ENCODE assay signal across 20 cellular contexts in the genomic region with DNA sequence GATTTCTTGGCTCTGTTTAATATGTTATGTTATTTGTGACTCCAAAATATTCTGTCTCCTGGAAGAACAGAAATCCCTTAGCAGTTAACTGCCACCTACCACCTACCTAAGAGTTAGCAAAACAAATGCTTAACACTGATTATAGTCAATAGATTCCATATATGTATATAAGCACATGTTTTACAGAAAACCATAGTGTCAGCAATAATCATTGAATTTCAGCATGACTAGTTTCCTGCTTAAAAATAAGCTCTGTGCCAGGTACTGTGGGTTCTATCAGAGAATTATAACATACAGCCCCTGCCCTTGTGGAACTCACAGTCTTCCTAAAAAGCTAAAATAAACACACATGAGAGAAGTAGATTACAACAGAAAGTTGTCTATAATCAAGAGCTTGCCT.
DNase-seq lines count a peak whose midpoint lies in the region; ATAC-seq, FAIRE-seq and TF ChIP-seq lines count a peak whose summit lies in the region.
"Had no signal": no experiment of that assay in that cellular context is flagged by ENCODE, and none has a peak within 500 bp of the region (broad histone marks: within the 10 kb centered on the region; RNA-seq: fewer than 3 reads in every experiment).

No MANE protein-coding gene starts in this region.

- H3K27me3 ChIP-seq in IMR-90 (ENCODE audit: control insufficient read depth, insufficient read depth, low read length), result no peaks in the 10 kb centered on the region
- H3K27me3 ChIP-seq in K562 (ENCODE audit: control insufficient read depth in 2 of 2, insufficient read depth in 2 of 2, low read length in 2 of 2), result no peaks in the 10 kb centered on the region
- H3K27me3 ChIP-seq: BLaER1 treated with 17β-estradiol and CSF1 and Interleukin-3, amounts not matched to agents 10 nM and 100 nM had no signal

- intact Hi-C loops in IMR-90 (cut with micrococcal nuclease) (no loop called here), K562 (cut with micrococcal nuclease) (no loop called here)

- no peak overlapping the region for H3K4me3 ChIP-seq in A549
- H3K4me3 ChIP-seq in IMR-90 (ENCODE audit: insufficient read depth, low read depth, low read length), result no peak overlapping the region
- H3K4me3 ChIP-seq in K562, result no peak overlapping the region
- H3K4me3 ChIP-seq: BLaER1 treated with 17β-estradiol and CSF1 and Interleukin-3, amounts not matched to agents 10 nM and 100 nM had no signal

- FAIRE-seq in A549 (lab: Jason Lieb, UNC) (no peak), K562 (lab: Jason Lieb, UNC) (no peak)
- FAIRE-seq: A204.1, D721Med, G401.6, GM12891, GM19239 had no signal

- CTCF ChIA-PET in A549 (lab: Yijun Ruan, JAX) (no interaction called here), IMR-90 (lab: Yijun Ruan, JAX) (no interaction called here), K562 (lab: Yijun Ruan, JAX; ENCODE audit: low intra/inter-chr PET ratio) (no interaction called here)

- no peak overlapping the region for H3K27ac ChIP-seq in A549
- H3K27ac ChIP-seq in IMR-90 (ENCODE audit: insufficient read depth, low read length), result no peak overlapping the region
- no peak overlapping the region for H3K27ac ChIP-seq in K562 (ENCODE audit: extremely low read depth, low read depth, low read length)
- H3K27ac ChIP-seq: BLaER1 treated with 17β-estradiol and CSF1 and Interleukin-3, amounts not matched to agents 10 nM and 100 nM; C4-2B had no signal

- no peak for DNase-seq in A549 (ENCODE audit: low read depth in 1 of 2, low spot score in 1 of 2)
- no peak for DNase-seq in IMR-90
- DNase-seq in K562 (ENCODE audit: extremely low read depth in 1 of 4, low spot score in 3 of 4), result no peak
- DNase-seq in occipital lobe (lab: John Stamatoyannopoulos, UW), result no peak
- DNase-seq: 8988T; AML-193; Caco-2; Calu3; CD4-positive, alpha-beta T cell; CD8-positive, alpha-beta T cell; DMS79 treated with DMSO at 0.1 percent for 48 hours; GF-D8 had no signal

- no peak overlapping the region for H2AFZ ChIP-seq in IMR-90 (replicated peaks; ENCODE audit: low read length, poor library complexity)
- no peak overlapping the region for H2AFZ ChIP-seq in K562 (ENCODE audit: low read depth, low read length)

- dilution Hi-C loops in IMR-90 (cut with HindIII; ENCODE audit: low sequenced_read_pairs, unreplicated experiment), result no loop called here

- H3K56ac ChIP-seq in IMR-90 (ENCODE audit: extremely low read depth, insufficient read depth, low read length), result no peak overlapping the region

- ATAC-seq in A549, result no peak
- ATAC-seq in IMR-90 (ENCODE audit: low read depth), result no peak
- no peak for ATAC-seq in K562
- ATAC-seq in HG02623 (IDR thresholded peaks at IDR 0.05; ENCODE audit: unreplicated experiment), result no peak
- ATAC-seq: CD8-positive, alpha-beta T cell had no signal

- no peak overlapping the region for H4K8ac ChIP-seq in IMR-90 (ENCODE audit: low read depth in 2 of 2, low read length in 2 of 2)

- H4K5ac ChIP-seq in IMR-90 (ENCODE audit: low read depth, low read length), result no peak overlapping the region

- H3K9me1 ChIP-seq in IMR-90 (ENCODE audit: insufficient read depth, low read length) (no peaks in the 10 kb centered on the region), K562 (ENCODE audit: control insufficient read depth, insufficient read depth, low read length) (no peaks in the 10 kb centered on the region)

- no peaks in the 10 kb centered on the region for H3K36me3 ChIP-seq in IMR-90 (ENCODE audit: control insufficient read depth, insufficient read depth, low read length)
- H3K36me3 ChIP-seq in K562 (ENCODE audit: control insufficient read depth, insufficient read depth, low read length), result no peaks in the 10 kb centered on the region

- no peak overlapping the region for H3K14ac ChIP-seq in IMR-90 (replicated peaks; ENCODE audit: low read depth, low read length)

- H3K4ac ChIP-seq in IMR-90 (ENCODE audit: low read depth, low read length), result no peak overlapping the region

- no peak overlapping the region for H3K18ac ChIP-seq in IMR-90 (ENCODE audit: low read depth, low read length)

- no peak overlapping the region for H2BK120ac ChIP-seq in IMR-90 (ENCODE audit: low read depth, low read length)

- BruUV-seq in IMR-90 (replicated peaks; lab: Mats Ljungman, UMichigan) (no TSS peak), K562 (replicated peaks; lab: Mats Ljungman, UMichigan) (no TSS peak)

- H2BK15ac ChIP-seq in IMR-90 (ENCODE audit: low read depth, low read length), result no peak overlapping the region

- H4K91ac ChIP-seq in IMR-90 (ENCODE audit: insufficient read depth, low read depth, low read length), result no peak overlapping the region

- H2AK9ac ChIP-seq in IMR-90 (replicated peaks; ENCODE audit: low read depth, low read length, poor library complexity), result no peak overlapping the region

- H3K79me2 ChIP-seq in K562 (ENCODE audit: control insufficient read depth, insufficient read depth, low read length), result no peaks in the 10 kb centered on the region

- H3K9me3 ChIP-seq in A549, result peaks cover 3% of the 10 kb centered on the region; the same call in 1 of the 3 replicates
- peaks cover 11% of the 10 kb centered on the region for H3K9me3 ChIP-seq in IMR-90 (ENCODE audit: control insufficient read depth, insufficient read depth, low read length)
- no peaks in the 10 kb centered on the region for H3K9me3 ChIP-seq in K562 (replicated peaks; ENCODE audit: control insufficient read depth, insufficient read depth, low read depth, low read length)

- TF ChIP-seq POLR2A in A549 (IDR thresholded peaks at IDR 0.05; ENCODE audit: low read length) (no peak), IMR-90 (IDR thresholded peaks at IDR 0.05; ENCODE audit: low read depth, low read length) (no peak), K562 (conservative IDR thresholded peaks at IDR 0.05) (no peak)

- H3K23ac ChIP-seq in IMR-90 (ENCODE audit: low read depth, low read length), result no peak overlapping the region

- TF ChIP-seq RAD21 in A549 (conservative IDR thresholded peaks at IDR 0.05 in 1 of 2, IDR thresholded peaks at IDR 0.05 in 1 of 2), result no peak
- no peak for TF ChIP-seq RAD21 in IMR-90 (IDR thresholded peaks at IDR 0.05; ENCODE audit: low read length)
- no peak for TF ChIP-seq RAD21 in K562 (CRISPR knock-in tag; conservative IDR thresholded peaks at IDR 0.05 in 1 of 2, IDR thresholded peaks at IDR 0.05 in 1 of 2)

- in situ Hi-C loops in IMR-90 (cut with MboI; ENCODE audit: low sequenced_read_pairs), result no loop called here
- in situ Hi-C loops in K562 (cut with MboI), result no loop called here

- TF ChIP-seq EP300 in A549 (IDR thresholded peaks at IDR 0.05), result no peak
- no peak for TF ChIP-seq EP300 in K562 (IDR thresholded peaks at IDR 0.05; ENCODE audit: low read length)

- H3K4me1 ChIP-seq in A549 (no peaks in the 10 kb centered on the region), IMR-90 (ENCODE audit: control insufficient read depth, insufficient read depth, low read length) (no peaks in the 10 kb centered on the region), K562 (replicated peaks in 1 of 2; ENCODE audit: control insufficient read depth in 2 of 2, insufficient read depth in 2 of 2, low read length in 2 of 2) (no peaks in the 10 kb centered on the region)
- H3K4me1 ChIP-seq: BLaER1 treated with 17β-estradiol and CSF1 and Interleukin-3, amounts not matched to agents 10 nM and 100 nM; Caco-2 had no signal

- H3K9ac ChIP-seq in IMR-90 (ENCODE audit: low read depth, low read length) (no peak overlapping the region), K562 (ENCODE audit: insufficient read depth in 1 of 2, low read depth in 2 of 2, low read length in 2 of 2) (no peak overlapping the region)
- H3K9ac ChIP-seq: BLaER1 treated with 17β-estradiol and CSF1 and Interleukin-3, amounts not matched to agents 10 nM and 100 nM had no signal

- no peak overlapping the region for H3K4me2 ChIP-seq in A549
- no peak overlapping the region for H3K4me2 ChIP-seq in IMR-90 (ENCODE audit: low read depth, low read length)
- H3K4me2 ChIP-seq in K562 (ENCODE audit: insufficient read depth, low read length), result no peak overlapping the region
- H3K4me2 ChIP-seq: BLaER1 treated with 17β-estradiol and CSF1 and Interleukin-3, amounts not matched to agents 10 nM and 100 nM had no signal

- H3K79me1 ChIP-seq in IMR-90 (ENCODE audit: low read depth in 1 of 2, low read length in 2 of 2), result no peaks in the 10 kb centered on the region

- H2AK5ac ChIP-seq in IMR-90 (ENCODE audit: low read depth, low read length), result no peak overlapping the region

- TF ChIP-seq CTCF in A549 (IDR thresholded peaks at IDR 0.05), result no peak
- TF ChIP-seq CTCF in IMR-90 (conservative IDR thresholded peaks at IDR 0.05; ENCODE audit: low read depth, low read length), result no peak
- TF ChIP-seq CTCF in K562 (IDR thresholded peaks at IDR 0.05 in 2 of 3, conservative IDR thresholded peaks at IDR 0.05 in 1 of 3; ENCODE audit: insufficient read depth in 2 of 3, low read depth in 1 of 3, low read length in 3 of 3), result no peak

- no peak overlapping the region for H2BK20ac ChIP-seq in IMR-90 (ENCODE audit: low read depth, low read length)

- no peak overlapping the region for H2BK5ac ChIP-seq in IMR-90 (ENCODE audit: low read depth, low read length, poor library complexity, severe bottlenecking)

- H4K20me1 ChIP-seq in IMR-90 (ENCODE audit: insufficient read depth, low read length) (no peaks in the 10 kb centered on the region), K562 (replicated peaks; ENCODE audit: control insufficient read depth, insufficient read depth, low read length) (no peaks in the 10 kb centered on the region)
- H4K20me1 ChIP-seq: BLaER1 treated with 17β-estradiol and CSF1 and Interleukin-3, amounts not matched to agents 10 nM and 100 nM had no signal

- POLR2A ChIA-PET in A549 (lab: Yijun Ruan, JAX) (no interaction called here), IMR-90 (lab: Charles Lee; ENCODE audit: unreplicated experiment) (no interaction called here), K562 (lab: Yijun Ruan, JAX) (no interaction called here)

TF ChIP-seq in A549, 52 proteins besides CTCF, POLR2A, EP300 and RAD21:
- TF ChIP-seq MAFK (IDR thresholded peaks at IDR 0.05; ENCODE audit: partially characterized antibody) (peak; percentile 60), HOXB13 (CRISPR knock-in tag; IDR thresholded peaks at IDR 0.05; ENCODE audit: low read depth) (no peak)

TF ChIP-seq in IMR-90, 13 proteins besides CTCF, POLR2A, EP300 and RAD21:
- TF ChIP-seq RCOR1 (IDR thresholded peaks at IDR 0.05; ENCODE audit: insufficient replicate concordance, low read length), result no peak
- TF ChIP-seq MXI1 (IDR thresholded peaks at IDR 0.05; ENCODE audit: borderline replicate concordance, low read depth, low read length), result no peak
- peak; percentile 70 for TF ChIP-seq MAFK (IDR thresholded peaks at IDR 0.05; ENCODE audit: low read depth, low read length)

TF ChIP-seq in K562, 482 proteins besides CTCF, POLR2A, EP300 and RAD21 (continues in another document):
- no peak for TF ChIP-seq ELF2 (CRISPR knock-in tag; IDR thresholded peaks at IDR 0.05)
- TF ChIP-seq, protein P1, sequence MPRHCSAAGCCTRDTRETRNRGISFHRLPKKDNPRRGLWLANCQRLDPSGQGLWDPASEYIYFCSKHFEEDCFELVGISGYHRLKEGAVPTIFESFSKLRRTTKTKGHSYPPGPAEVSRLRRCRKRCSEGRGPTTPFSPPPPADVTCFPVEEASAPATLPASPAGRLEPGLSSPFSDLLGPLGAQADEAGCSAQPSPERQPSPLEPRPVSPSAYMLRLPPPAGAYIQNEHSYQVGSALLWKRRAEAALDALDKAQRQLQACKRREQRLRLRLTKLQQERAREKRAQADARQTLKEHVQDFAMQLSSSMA (CRISPR knock-in tag; IDR thresholded peaks at IDR 0.05), result no peak
- no peak for TF ChIP-seq POLR2AphosphoS2 (IDR thresholded peaks at IDR 0.05; ENCODE audit: low read length)
- TF ChIP-seq MAFK (IDR thresholded peaks at IDR 0.05; ENCODE audit: low read length), result peak; percentile 32; the same call in 1 of the 2 replicates
